Comparison of ENCODE assay signal across 8 cellular contexts in the genomic region with DNA sequence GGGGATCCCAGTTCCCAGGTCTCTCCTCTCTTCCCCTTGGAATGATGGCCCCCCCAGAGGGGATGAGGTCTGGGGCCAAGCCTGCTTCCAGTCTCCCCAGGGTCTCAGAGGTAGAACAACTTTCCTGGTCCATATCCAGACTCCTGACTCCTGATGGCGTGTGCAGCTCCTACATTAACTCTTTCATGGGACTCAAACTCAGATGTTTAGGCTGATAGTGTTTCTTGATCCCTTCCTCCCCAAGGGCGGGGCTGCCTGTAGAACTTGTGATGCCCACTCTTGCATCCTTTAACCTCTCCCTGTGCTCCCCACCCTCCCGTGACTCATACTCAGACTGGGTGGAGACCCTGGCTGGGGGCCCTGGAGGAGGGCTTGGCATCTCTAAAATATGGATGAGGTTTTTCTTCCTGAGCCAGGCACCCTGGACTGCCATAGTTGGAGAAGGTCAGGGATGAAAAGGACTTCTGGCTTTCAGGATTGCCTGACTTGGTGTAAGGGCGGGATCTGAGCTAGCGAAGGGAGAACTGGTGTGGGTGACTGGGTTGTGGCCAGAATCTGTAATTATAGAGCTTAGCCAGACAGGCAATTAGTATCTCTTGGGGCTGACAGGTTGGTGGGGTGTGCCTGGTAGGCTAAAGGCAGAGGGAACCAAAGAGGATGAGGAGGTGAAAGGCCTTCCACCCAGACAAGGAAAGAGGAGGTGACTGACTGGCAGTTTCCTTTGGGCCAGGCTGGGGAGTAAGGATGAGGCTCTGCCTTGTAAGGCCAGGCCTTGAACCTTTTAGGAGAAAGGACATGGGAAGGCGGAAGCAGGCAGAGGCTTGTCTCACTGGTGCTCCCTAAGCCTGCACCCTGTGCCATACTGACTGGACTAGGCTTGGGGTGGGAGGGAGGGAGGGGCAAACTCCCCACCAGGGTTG. TPM values are rescaled to one million over a fixed set of nuclear protein-coding genes. Genes with fewer than 3 reads are reported as not detected.
A peak's percentile ranks its signal among the peaks of the same experiment; 100 is the strongest.
DNase-seq lines count a peak whose midpoint lies in the region; ATAC-seq and TF ChIP-seq lines count a peak whose summit lies in the region.

No MANE protein-coding gene starts in this region.

- TF ChIP-seq CTCF in WTC11 (IDR thresholded peaks at IDR 0.05) (no peak), retinal pigment epithelial cell (conservative IDR thresholded peaks at IDR 0.05; ENCODE audit: low read depth, low read length) (no peak)

- CTCF ChIA-PET in activated CD4-positive, alpha-beta T cell treated with anti-CD3 and anti-CD28 coated beads, Interleukin-2, amount 10 ng/mL, durations not matched to agents 7 days and 5 days (lab: Charles Lee): interaction anchor here (0.7 to 5.5 kb wide), 11 partner anchors 8 to 759 kb away, joined by 3 to 71 read pairs (median 3); a partner anchor contains a TSS
- CTCF ChIA-PET in WTC11 (lab: Charles Lee): interaction anchor here (0.7 to 6.1 kb wide), 18 partner anchors 8 to 350 kb away, joined by 3 to 168 read pairs (median 4); no protein-coding TSS in a partner anchor

- H3K9me3 Mint-ChIP-seq in activated CD4-positive, alpha-beta T cell treated with anti-CD3 and anti-CD28 coated beads, Interleukin-2, amount 10 ng/mL, durations not matched to agents 7 days and 5 days: no peaks in the 10 kb centered on the region
- H3K9me3 Mint-ChIP-seq in WTC11: no peaks in the 10 kb centered on the region

- peak overlapping the region; percentile 78 for H3K4me3 ChIP-seq in retinal pigment epithelial cell (ENCODE audit: low read length)

- DNase-seq in activated CD4-positive, alpha-beta T cell treated with anti-CD3 and anti-CD28 coated beads, Interleukin-2, amount 10 ng/mL, durations not matched to agents 7 days and 5 days: no peak
- no peak for DNase-seq in activated CD4-positive, alpha-beta T cell treated with anti-CD3 and anti-CD28 coated beads for 1 hour
- DNase-seq in WTC11 (ENCODE audit: low spot score) (no peak), fibroblast of the conjunctiva (ENCODE audit: low read depth) (peak; percentile 94), retinal pigment epithelial cell (ENCODE audit: low read depth) (no peak), activated gamma-delta T cell (lab: John Stamatoyannopoulos, UW) (no peak), midbrain (lab: John Stamatoyannopoulos, UW) (no peak)

- peaks cover 12% of the 10 kb centered on the region for H3K27me3 Mint-ChIP-seq in activated CD4-positive, alpha-beta T cell treated with anti-CD3 and anti-CD28 coated beads, Interleukin-2, amount 10 ng/mL, durations not matched to agents 7 days and 5 days
- H3K27me3 Mint-ChIP-seq in WTC11 (ENCODE audit: low read depth): peaks cover 4% of the 10 kb centered on the region

- POLR2A ChIA-PET in activated CD4-positive, alpha-beta T cell treated with anti-CD3 and anti-CD28 coated beads, Interleukin-2, amount 10 ng/mL, durations not matched to agents 7 days and 5 days (lab: Charles Lee): interaction anchor here (0.9 kb wide), 1 partner anchor 8 kb away, joined by 3 read pairs; no protein-coding TSS in a partner anchor
- POLR2A ChIA-PET in WTC11 (lab: Charles Lee): interaction anchor here (1.1 kb wide), 1 partner anchor 8 kb away, joined by 7 read pairs; no protein-coding TSS in a partner anchor

- ATAC-seq in WTC11 (no peak), HG02870 (IDR thresholded peaks at IDR 0.05; ENCODE audit: unreplicated experiment) (no peak)

- peak overlapping the region; percentile 88 for H3K27ac Mint-ChIP-seq in activated CD4-positive, alpha-beta T cell treated with anti-CD3 and anti-CD28 coated beads, Interleukin-2, amount 10 ng/mL, durations not matched to agents 7 days and 5 days
- peak overlapping the region; percentile 92; the same call in 1 of the 2 replicates for H3K27ac Mint-ChIP-seq in WTC11

- H3K4me1 Mint-ChIP-seq in activated CD4-positive, alpha-beta T cell treated with anti-CD3 and anti-CD28 coated beads, Interleukin-2, amount 10 ng/mL, durations not matched to agents 7 days and 5 days: peaks cover 59% of the 10 kb centered on the region
- H3K4me1 Mint-ChIP-seq in WTC11: peaks cover 33% of the 10 kb centered on the region

- peaks cover 28% of the 10 kb centered on the region for H3K36me3 Mint-ChIP-seq in activated CD4-positive, alpha-beta T cell treated with anti-CD3 and anti-CD28 coated beads, Interleukin-2, amount 10 ng/mL, durations not matched to agents 7 days and 5 days (ENCODE audit: low read depth)
- peaks cover 14% of the 10 kb centered on the region for H3K36me3 Mint-ChIP-seq in WTC11

- peak overlapping the region; percentile 93 for H3K4me3 Mint-ChIP-seq in activated CD4-positive, alpha-beta T cell treated with anti-CD3 and anti-CD28 coated beads, Interleukin-2, amount 10 ng/mL, durations not matched to agents 7 days and 5 days
- peak overlapping the region; percentile 93 for H3K4me3 Mint-ChIP-seq in WTC11

TF ChIP-seq in WTC11, 78 proteins besides CTCF, POLR2A, EP300 and RAD21 (continues in another document):
- TF ChIP-seq, protein P1, sequence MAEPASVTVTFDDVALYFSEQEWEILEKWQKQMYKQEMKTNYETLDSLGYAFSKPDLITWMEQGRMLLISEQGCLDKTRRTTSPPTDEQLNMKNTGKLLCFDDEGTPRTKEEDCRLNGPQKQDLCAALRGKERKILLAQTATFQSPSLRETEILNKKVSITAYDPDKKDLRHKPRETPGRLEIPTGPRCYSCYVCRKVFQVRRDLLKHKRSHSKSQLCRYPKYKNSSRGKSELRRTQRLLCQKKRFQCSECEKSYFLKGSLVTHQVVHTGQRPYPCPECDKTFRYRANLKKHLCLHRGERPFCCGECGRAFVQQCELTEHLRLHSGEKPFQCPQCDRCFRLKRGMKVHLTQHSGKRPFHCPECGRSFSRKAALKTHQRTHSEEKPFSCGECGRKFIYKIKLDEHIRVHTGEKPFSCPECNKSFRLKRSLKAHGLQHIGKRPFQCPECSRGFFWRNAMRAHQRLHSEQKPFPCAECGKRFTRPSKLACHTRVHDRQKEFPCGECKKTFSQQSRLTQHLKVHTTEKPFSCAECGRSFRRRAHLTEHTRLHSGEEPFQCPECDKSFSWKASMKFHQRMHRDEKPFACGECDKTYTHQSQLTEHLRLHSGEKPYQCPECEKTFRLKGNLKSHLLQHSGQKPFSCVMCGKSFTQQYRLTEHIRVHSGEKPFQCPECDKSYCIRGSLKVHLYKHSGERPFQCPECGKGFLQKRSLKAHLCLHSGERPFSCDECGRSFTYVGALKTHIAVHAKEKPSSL (CRISPR knock-in tag; conservative IDR thresholded peaks at IDR 0.05): no peak
- TF ChIP-seq CBFB (CRISPR knock-in tag; IDR thresholded peaks at IDR 0.05; ENCODE audit: low read depth) (no peak), IRF2 (CRISPR knock-in tag; IDR thresholded peaks at IDR 0.05; ENCODE audit: borderline replicate concordance, low read depth) (no peak), E2F1 (CRISPR knock-in tag; IDR thresholded peaks at IDR 0.05) (no peak), IRF1 (CRISPR knock-in tag; IDR thresholded peaks at IDR 0.05) (no peak), TEAD4 (CRISPR knock-in tag; IDR thresholded peaks at IDR 0.05) (no peak), TCF7 (CRISPR knock-in tag; IDR thresholded peaks at IDR 0.05; ENCODE audit: low read depth) (no peak), NR3C1 (CRISPR knock-in tag; conservative IDR thresholded peaks at IDR 0.05; ENCODE audit: low read depth) (no peak)
- TF ChIP-seq, protein P2, sequence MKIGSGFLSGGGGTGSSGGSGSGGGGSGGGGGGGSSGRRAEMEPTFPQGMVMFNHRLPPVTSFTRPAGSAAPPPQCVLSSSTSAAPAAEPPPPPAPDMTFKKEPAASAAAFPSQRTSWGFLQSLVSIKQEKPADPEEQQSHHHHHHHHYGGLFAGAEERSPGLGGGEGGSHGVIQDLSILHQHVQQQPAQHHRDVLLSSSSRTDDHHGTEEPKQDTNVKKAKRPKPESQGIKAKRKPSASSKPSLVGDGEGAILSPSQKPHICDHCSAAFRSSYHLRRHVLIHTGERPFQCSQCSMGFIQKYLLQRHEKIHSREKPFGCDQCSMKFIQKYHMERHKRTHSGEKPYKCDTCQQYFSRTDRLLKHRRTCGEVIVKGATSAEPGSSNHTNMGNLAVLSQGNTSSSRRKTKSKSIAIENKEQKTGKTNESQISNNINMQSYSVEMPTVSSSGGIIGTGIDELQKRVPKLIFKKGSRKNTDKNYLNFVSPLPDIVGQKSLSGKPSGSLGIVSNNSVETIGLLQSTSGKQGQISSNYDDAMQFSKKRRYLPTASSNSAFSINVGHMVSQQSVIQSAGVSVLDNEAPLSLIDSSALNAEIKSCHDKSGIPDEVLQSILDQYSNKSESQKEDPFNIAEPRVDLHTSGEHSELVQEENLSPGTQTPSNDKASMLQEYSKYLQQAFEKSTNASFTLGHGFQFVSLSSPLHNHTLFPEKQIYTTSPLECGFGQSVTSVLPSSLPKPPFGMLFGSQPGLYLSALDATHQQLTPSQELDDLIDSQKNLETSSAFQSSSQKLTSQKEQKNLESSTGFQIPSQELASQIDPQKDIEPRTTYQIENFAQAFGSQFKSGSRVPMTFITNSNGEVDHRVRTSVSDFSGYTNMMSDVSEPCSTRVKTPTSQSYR (CRISPR knock-in tag; IDR thresholded peaks at IDR 0.05): no peak

RNA-seq across cellular contexts. Expression of gene ATP8B2, which starts 1.5 kb away (rescaled TPM):
- total RNA-seq in activated CD4-positive, alpha-beta T cell treated with anti-CD3 and anti-CD28 coated beads, Interleukin-2, amount 10 ng/mL, durations not matched to agents 7 days and 5 days: 100 to 1,000 TPM; 135 to 138 TPM
- 38.8 to 50.0 TPM (median 40.8 TPM) in 3 replicates for total RNA-seq in WTC11 (2021)

RNA-seq across cellular contexts. Expression of gene AQP10, which starts 5.9 kb away (rescaled TPM):
- not detected for total RNA-seq in activated CD4-positive, alpha-beta T cell treated with anti-CD3 and anti-CD28 coated beads, Interleukin-2, amount 10 ng/mL, durations not matched to agents 7 days and 5 days
- not detected in 3 replicates for total RNA-seq in WTC11 (2021)

RNA-seq across cellular contexts. Expression of gene HAX1, which starts 54.4 kb away (rescaled TPM):
- total RNA-seq in activated CD4-positive, alpha-beta T cell treated with anti-CD3 and anti-CD28 coated beads, Interleukin-2, amount 10 ng/mL, durations not matched to agents 7 days and 5 days: 100 to 1,000 TPM; 107 to 126 TPM
- total RNA-seq in WTC11 (2021): 63.4 to 69.2 TPM (median 65.8 TPM) in 3 replicates
